ENCODE assay signal across 1 cellular context in the genomic region with DNA sequence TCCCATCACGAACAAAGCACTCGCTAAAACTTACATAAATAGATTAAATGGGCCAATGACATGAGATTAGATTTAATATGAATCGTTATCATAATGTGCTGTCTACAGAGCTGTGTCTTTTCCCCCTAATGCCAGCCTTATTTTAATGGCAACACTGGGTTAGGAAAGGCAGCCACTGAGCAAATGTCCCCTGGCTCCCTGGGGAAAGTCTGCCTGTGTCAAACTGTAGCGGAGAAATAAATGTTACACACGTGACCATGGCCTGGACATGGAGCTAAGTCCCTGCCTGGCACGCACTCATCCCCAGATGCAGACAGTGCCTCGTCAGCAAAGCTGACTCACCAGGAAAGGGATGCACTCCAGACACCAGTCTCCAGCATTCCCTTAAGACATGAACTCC.
TF ChIP-seq lines count a peak whose summit lies in the region.

No MANE protein-coding gene starts in this region.

TF ChIP-seq in A549, 52 proteins besides CTCF, POLR2A, EP300 and RAD21 (continued from another document):
- TF ChIP-seq, protein P1, sequence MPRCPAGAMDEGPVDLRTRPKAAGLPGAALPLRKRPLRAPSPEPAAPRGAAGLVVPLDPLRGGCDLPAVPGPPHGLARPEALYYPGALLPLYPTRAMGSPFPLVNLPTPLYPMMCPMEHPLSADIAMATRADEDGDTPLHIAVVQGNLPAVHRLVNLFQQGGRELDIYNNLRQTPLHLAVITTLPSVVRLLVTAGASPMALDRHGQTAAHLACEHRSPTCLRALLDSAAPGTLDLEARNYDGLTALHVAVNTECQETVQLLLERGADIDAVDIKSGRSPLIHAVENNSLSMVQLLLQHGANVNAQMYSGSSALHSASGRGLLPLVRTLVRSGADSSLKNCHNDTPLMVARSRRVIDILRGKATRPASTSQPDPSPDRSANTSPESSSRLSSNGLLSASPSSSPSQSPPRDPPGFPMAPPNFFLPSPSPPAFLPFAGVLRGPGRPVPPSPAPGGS (IDR thresholded peaks at IDR 0.05) = no peak
- no peak for TF ChIP-seq RNF2 (IDR thresholded peaks at IDR 0.05; ENCODE audit: borderline replicate concordance, low read depth)
- TF ChIP-seq HOXB5 (CRISPR knock-in tag; IDR thresholded peaks at IDR 0.05) = no peak
- TF ChIP-seq, protein P2, sequence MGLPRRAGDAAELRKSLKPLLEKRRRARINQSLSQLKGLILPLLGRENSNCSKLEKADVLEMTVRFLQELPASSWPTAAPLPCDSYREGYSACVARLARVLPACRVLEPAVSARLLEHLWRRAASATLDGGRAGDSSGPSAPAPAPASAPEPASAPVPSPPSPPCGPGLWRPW (IDR thresholded peaks at IDR 0.05) = no peak
- TF ChIP-seq PHF8 (IDR thresholded peaks at IDR 0.05; ENCODE audit: borderline replicate concordance, low read depth) = no peak
- TF ChIP-seq, protein P3, sequence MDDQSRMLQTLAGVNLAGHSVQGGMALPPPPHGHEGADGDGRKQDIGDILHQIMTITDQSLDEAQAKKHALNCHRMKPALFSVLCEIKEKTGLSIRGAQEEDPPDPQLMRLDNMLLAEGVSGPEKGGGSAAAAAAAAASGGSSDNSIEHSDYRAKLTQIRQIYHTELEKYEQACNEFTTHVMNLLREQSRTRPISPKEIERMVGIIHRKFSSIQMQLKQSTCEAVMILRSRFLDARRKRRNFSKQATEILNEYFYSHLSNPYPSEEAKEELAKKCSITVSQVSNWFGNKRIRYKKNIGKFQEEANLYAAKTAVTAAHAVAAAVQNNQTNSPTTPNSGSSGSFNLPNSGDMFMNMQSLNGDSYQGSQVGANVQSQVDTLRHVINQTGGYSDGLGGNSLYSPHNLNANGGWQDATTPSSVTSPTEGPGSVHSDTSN (IDR thresholded peaks at IDR 0.05) = no peak
- no peak for TF ChIP-seq RARB (CRISPR knock-in tag; IDR thresholded peaks at IDR 0.05)
- TF ChIP-seq HDAC2 (IDR thresholded peaks at IDR 0.05) = no peak
- no peak for TF ChIP-seq CEBPB (IDR thresholded peaks at IDR 0.05)
- TF ChIP-seq ZSCAN20 (CRISPR knock-in tag; IDR thresholded peaks at IDR 0.05) = no peak
- TF ChIP-seq NPAS2 (CRISPR knock-in tag; IDR thresholded peaks at IDR 0.05; ENCODE audit: borderline replicate concordance) = no peak
- no peak for TF ChIP-seq EHMT2 (IDR thresholded peaks at IDR 0.05; ENCODE audit: low read depth)
- no peak for TF ChIP-seq CBX8 (IDR thresholded peaks at IDR 0.05)
- TF ChIP-seq KDM1A (IDR thresholded peaks at IDR 0.05; ENCODE audit: low read depth) = no peak
